Comparison of ENCODE assay signal across 22 cellular contexts in genomic region chr9:116287721-116288120, GRCh38.
A peak's percentile ranks its signal among the peaks of the same experiment; 100 is the strongest.
DNase-seq lines count a peak whose midpoint lies in the region; ATAC-seq, FAIRE-seq and TF ChIP-seq lines count a peak whose summit lies in the region.
"Had no signal": no experiment of that assay in that cellular context is flagged by ENCODE, and none has a peak within 500 bp of the region (broad histone marks: within the 10 kb centered on the region; RNA-seq: fewer than 3 reads in every experiment).

No MANE protein-coding gene starts in this region.

- H3K4me1 Mint-ChIP-seq in astrocyte (ENCODE audit: low read depth, unreplicated experiment): peaks cover 15% of the 10 kb centered on the region
- H3K4me1 Mint-ChIP-seq: activated naive CD8-positive, alpha-beta T cell treated with anti-CD3 and anti-CD28 coated beads for 36 hours; CD14-positive monocyte had no signal

- peaks cover 14% of the 10 kb centered on the region for H3K36me3 Mint-ChIP-seq in astrocyte (ENCODE audit: low read depth, unreplicated experiment)
- H3K36me3 Mint-ChIP-seq: activated naive CD8-positive, alpha-beta T cell treated with anti-CD3 and anti-CD28 coated beads for 36 hours; CD14-positive monocyte had no signal

- FAIRE-seq in astrocyte (lab: Jason Lieb, UNC): peak; percentile 50
- FAIRE-seq: A204.1, GM12891, GM19239, keratinocyte had no signal

- H3K9me3 Mint-ChIP-seq in astrocyte (ENCODE audit: unreplicated experiment): no peaks in the 10 kb centered on the region
- H3K9me3 Mint-ChIP-seq: dendritic cell treated with granulocyte-macrophage colony-stimulating factor and Interleukin-4, amounts not matched to agents 40 ng/mL and 50 ng/mL, for 4 days had no signal

- no peak for ATAC-seq in GM18867 (IDR thresholded peaks at IDR 0.05; ENCODE audit: unreplicated experiment)
- no peak for ATAC-seq in GM21360 (IDR thresholded peaks at IDR 0.05; ENCODE audit: unreplicated experiment)
- ATAC-seq: lower lobe of right lung had no signal

- H3K9me3 ChIP-seq in astrocyte (ENCODE audit: insufficient read depth, low read depth, low read length): no peaks in the 10 kb centered on the region
- H3K9me3 ChIP-seq in Karpas-422 (ENCODE audit: low read length): no peaks in the 10 kb centered on the region
- H3K9me3 ChIP-seq: lower lobe of right lung had no signal

- no peaks in the 10 kb centered on the region for H3K27me3 Mint-ChIP-seq in astrocyte (ENCODE audit: low read depth, unreplicated experiment)
- H3K27me3 Mint-ChIP-seq: dendritic cell treated with granulocyte-macrophage colony-stimulating factor and Interleukin-4, amounts not matched to agents 40 ng/mL and 50 ng/mL, for 4 days had no signal

- no peak for TF ChIP-seq CTCF in astrocyte (IDR thresholded peaks at IDR 0.05; ENCODE audit: insufficient read depth, low read depth, low read length)
- no peak for TF ChIP-seq CTCF in foreskin fibroblast (IDR thresholded peaks at IDR 0.05; ENCODE audit: low read depth, low read length)

- H3K27ac ChIP-seq in astrocyte (ENCODE audit: low read depth, low read length) (peak overlapping the region; percentile 54), Karpas-422 (ENCODE audit: low read length) (no peak overlapping the region)
- H3K27ac ChIP-seq: lower lobe of right lung had no signal

- H3K27ac Mint-ChIP-seq in astrocyte (ENCODE audit: unreplicated experiment): no peak overlapping the region
- H3K27ac Mint-ChIP-seq: activated naive CD8-positive, alpha-beta T cell treated with anti-CD3 and anti-CD28 coated beads for 36 hours; CD14-positive monocyte; dendritic cell treated with granulocyte-macrophage colony-stimulating factor and Interleukin-4, amounts not matched to agents 40 ng/mL and 50 ng/mL, for 4 days had no signal

- H3K4me3 Mint-ChIP-seq in astrocyte (ENCODE audit: unreplicated experiment): no peak overlapping the region
- H3K4me3 Mint-ChIP-seq: activated naive CD8-positive, alpha-beta T cell treated with anti-CD3 and anti-CD28 coated beads for 36 hours; CD14-positive monocyte; dendritic cell treated with granulocyte-macrophage colony-stimulating factor and Interleukin-4, amounts not matched to agents 40 ng/mL and 50 ng/mL, for 4 days had no signal

- H3K27me3 ChIP-seq in astrocyte (ENCODE audit: insufficient read depth, low read length): peaks cover 10% of the 10 kb centered on the region
- H3K27me3 ChIP-seq in Karpas-422 (ENCODE audit: low read length): no peaks in the 10 kb centered on the region

- DNase-seq in AG08395 (ENCODE audit: low spot score) (peak; percentile 40), HT1080 (ENCODE audit: low read depth) (peak; percentile 23), astrocyte (ENCODE audit: low read depth) (peak; percentile 80), foreskin fibroblast (peak; percentile 45 to 60), Karpas-422 (no peak)
- no peak for DNase-seq in stimulated activated CD4-positive, alpha-beta T cell treated with anti-CD3 and anti-CD28 coated beads, Interleukin-2, amount 100 ng/mL, for 24 hours
- DNase-seq: activated naive CD8-positive, alpha-beta T cell treated with anti-CD3 and anti-CD28 coated beads for 36 hours; foreskin melanocyte; GDM1; hypothalamus; KG1; lower lobe of right lung; NCI-H1092; NCI-H524 treated with DMSO at 0.1 percent for 48 hours had no signal

- H3K4me2 ChIP-seq in astrocyte (ENCODE audit: low read length): peak overlapping the region; percentile 51
- no peak overlapping the region for H3K4me2 ChIP-seq in Karpas-422 (ENCODE audit: low read depth, low read length, poor library complexity, severe bottlenecking)

- H3K79me2 ChIP-seq in astrocyte (ENCODE audit: insufficient read depth, low read length) (peaks cover 8% of the 10 kb centered on the region), Karpas-422 (ENCODE audit: low read length) (no peaks in the 10 kb centered on the region)

- no peaks in the 10 kb centered on the region for H3K36me3 ChIP-seq in astrocyte (ENCODE audit: insufficient read depth, low read length)
- no peaks in the 10 kb centered on the region for H3K36me3 ChIP-seq in Karpas-422 (ENCODE audit: insufficient read depth, low read length)
- H3K36me3 ChIP-seq: lower lobe of right lung had no signal

- H2AFZ ChIP-seq in astrocyte (ENCODE audit: low read depth, low read length): no peak overlapping the region
- no peak overlapping the region for H2AFZ ChIP-seq in Karpas-422 (ENCODE audit: low read length)

- H3K4me3 ChIP-seq in astrocyte (ENCODE audit: insufficient read depth, low read depth, low read length) (no peak overlapping the region), foreskin fibroblast (ENCODE audit: low read depth in 1 of 2, low read length in 2 of 2) (no peak overlapping the region), Karpas-422 (ENCODE audit: low read length) (no peak overlapping the region)
- H3K4me3 ChIP-seq: lower lobe of right lung had no signal

- H4K20me1 ChIP-seq in astrocyte (ENCODE audit: insufficient read depth, low read length) (no peaks in the 10 kb centered on the region), Karpas-422 (ENCODE audit: insufficient read depth, low read depth, low read length) (no peaks in the 10 kb centered on the region)

- H3K4me1 ChIP-seq in astrocyte (ENCODE audit: insufficient read depth, low read length) (peaks cover 16% of the 10 kb centered on the region), Karpas-422 (ENCODE audit: low read length) (no peaks in the 10 kb centered on the region)
- H3K4me1 ChIP-seq: lower lobe of right lung had no signal

- H3K9me2 ChIP-seq in Karpas-422 (replicated peaks; ENCODE audit: insufficient read depth, low read length): no peaks in the 10 kb centered on the region

- H3K9ac ChIP-seq in astrocyte (ENCODE audit: low read length): peak overlapping the region; percentile 10
- H3K9ac ChIP-seq in Karpas-422 (ENCODE audit: low read length): no peak overlapping the region

Comparison
In these comparisons a context has a peak if more than half of its experiments do, and no peak if none do; other contexts are left out.
1. DNase-seq: peak in AG08395 (single experiment), HT1080 (single experiment), astrocyte (single experiment) and foreskin fibroblast (2 of 2); none in Karpas-422 (single experiment) and stimulated activated CD4-positive, alpha-beta T cell treated with anti-CD3 and anti-CD28 coated beads, Interleukin-2, amount 100 ng/mL, for 24 hours (0 of 2).